In the genomic region with DNA sequence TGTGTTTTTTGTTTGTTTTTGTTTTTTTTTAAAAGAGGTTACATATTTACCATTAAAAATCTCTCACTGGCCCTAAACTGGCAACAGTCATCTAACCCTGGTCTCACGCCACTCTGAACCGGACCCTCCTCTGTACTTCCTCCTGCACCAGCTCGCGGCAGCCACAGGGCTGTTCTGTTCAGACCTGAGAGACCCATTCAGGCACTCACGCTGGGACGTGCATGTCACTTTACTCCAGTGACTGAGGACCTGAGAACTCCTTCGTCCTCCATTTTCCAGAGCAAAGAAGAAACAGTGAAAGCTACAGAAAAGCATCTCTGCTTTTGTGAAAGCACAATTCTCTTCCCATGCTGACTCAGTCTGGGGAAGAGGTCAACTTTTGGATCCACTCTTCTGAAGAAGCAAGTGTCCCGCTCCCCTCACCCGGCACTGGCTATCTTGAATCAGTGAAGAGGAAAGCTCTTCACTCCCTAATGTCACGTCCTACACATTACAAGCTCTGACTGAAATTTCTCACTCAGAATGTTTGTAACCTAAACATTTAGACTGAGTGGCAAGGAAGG, we compare ENCODE assay signal across 8 cellular contexts. TPM values are rescaled to one million over a fixed set of nuclear protein-coding genes. Genes with fewer than 3 reads are reported as not detected.
DNase-seq lines count a peak whose midpoint lies in the region; ATAC-seq, FAIRE-seq and TF ChIP-seq lines count a peak whose summit lies in the region.

No MANE protein-coding gene starts in this region.

- ATAC-seq in HG03521 (IDR thresholded peaks at IDR 0.05; ENCODE audit: unreplicated experiment) (peak; percentile 35), K562 (0 out of 3 replicates have a peak, but pooled peaks have one; percentile 30), GM21576 (IDR thresholded peaks at IDR 0.05; ENCODE audit: unreplicated experiment) (no peak)

- H3K4me2 ChIP-seq in K562 (ENCODE audit: insufficient read depth, low read length): no peak overlapping the region; the same call in 1 of the 2 replicates

- TF ChIP-seq CTCF in K562 (IDR thresholded peaks at IDR 0.05 in 2 of 3, conservative IDR thresholded peaks at IDR 0.05 in 1 of 3; ENCODE audit: insufficient read depth in 2 of 3, low read depth in 1 of 3, low read length in 3 of 3) (no peak), neural crest cell (conservative IDR thresholded peaks at IDR 0.05) (no peak)

- peaks cover 12% of the 10 kb centered on the region for H3K79me2 ChIP-seq in K562 (ENCODE audit: control insufficient read depth, insufficient read depth, low read length)

- H3K36me3 ChIP-seq in K562 (ENCODE audit: control insufficient read depth, insufficient read depth, low read length): no peaks in the 10 kb centered on the region

- H3K9ac ChIP-seq in K562 (ENCODE audit: insufficient read depth in 1 of 2, low read depth in 2 of 2, low read length in 2 of 2): peak overlapping the region in 1 of 2 experiments; percentile 81; a peak in 2 of 4 replicates

- peak overlapping the region; percentile 84 for H3K27ac Mint-ChIP-seq in activated naive CD4-positive, alpha-beta T cell treated with anti-CD3 and anti-CD28 coated beads, Interleukin-2, amount 50 U/mL, for 24 hours
- peak overlapping the region; percentile 45 for H3K27ac Mint-ChIP-seq in neural crest cell (ENCODE audit: unreplicated experiment)

- H2AFZ ChIP-seq in K562 (ENCODE audit: low read depth, low read length): no peak overlapping the region

- POLR2A ChIA-PET in K562 (lab: Yijun Ruan, JAX): interaction anchor here (0.8 kb wide), 1 partner anchor 10 kb away, joined by 3 read pairs; no protein-coding TSS in a partner anchor

- CTCF ChIA-PET in K562 (lab: Yijun Ruan, JAX; ENCODE audit: low intra/inter-chr PET ratio): no interaction called here

- H4K20me1 ChIP-seq in K562 (replicated peaks; ENCODE audit: control insufficient read depth, insufficient read depth, low read length): no peaks in the 10 kb centered on the region

- peak; percentile 11 for FAIRE-seq in K562 (lab: Jason Lieb, UNC)

- no peak for DNase-seq in activated naive CD4-positive, alpha-beta T cell (lab: John Stamatoyannopoulos, UW)
- DNase-seq in K562 (ENCODE audit: extremely low read depth in 1 of 4, low spot score in 3 of 4) (no peak), neural crest cell (ENCODE audit: low read depth, low spot score) (no peak), iPS-NIHi7 (ENCODE audit: extremely low spot score) (no peak)
- DNase-seq in stimulated activated CD8-positive, alpha-beta memory T cell treated with anti-CD3 and anti-CD28 coated beads, Interleukin-4, amount 100 ng/mL, for 48 hours: no peak

- H3K27me3 Mint-ChIP-seq in activated naive CD4-positive, alpha-beta T cell treated with anti-CD3 and anti-CD28 coated beads, Interleukin-2, amount 50 U/mL, for 24 hours: no peaks in the 10 kb centered on the region
- no peaks in the 10 kb centered on the region for H3K27me3 Mint-ChIP-seq in neural crest cell (ENCODE audit: low read depth)

- peaks cover 8% of the 10 kb centered on the region for H3K36me3 Mint-ChIP-seq in activated naive CD4-positive, alpha-beta T cell treated with anti-CD3 and anti-CD28 coated beads, Interleukin-2, amount 50 U/mL, for 24 hours
- H3K36me3 Mint-ChIP-seq in neural crest cell (ENCODE audit: low read depth): no peaks in the 10 kb centered on the region

- H3K4me3 ChIP-seq in K562: no peak overlapping the region

- no peaks in the 10 kb centered on the region for H3K9me3 ChIP-seq in K562 (replicated peaks; ENCODE audit: control insufficient read depth, insufficient read depth, low read depth, low read length)

- H3K4me1 ChIP-seq in K562 (replicated peaks in 1 of 2; ENCODE audit: control insufficient read depth in 2 of 2, insufficient read depth in 2 of 2, low read length in 2 of 2): peaks cover 4 to 17% of the 10 kb centered on the region in 2 experiments; a peak in 3 of 5 replicates

- no peak for TF ChIP-seq RAD21 in K562 (CRISPR knock-in tag; conservative IDR thresholded peaks at IDR 0.05 in 1 of 2, IDR thresholded peaks at IDR 0.05 in 1 of 2)

- no TSS peak for BruUV-seq in K562 (replicated peaks; lab: Mats Ljungman, UMichigan)

- intact Hi-C loops in K562 (cut with micrococcal nuclease): no loop called here

- no peak for TF ChIP-seq EP300 in K562 (IDR thresholded peaks at IDR 0.05; ENCODE audit: low read length)

- in situ Hi-C loops in K562 (cut with MboI): no loop called here

- TF ChIP-seq POLR2A in K562 (conservative IDR thresholded peaks at IDR 0.05): no peak

- no peaks in the 10 kb centered on the region for H3K27me3 ChIP-seq in K562 (ENCODE audit: control insufficient read depth in 2 of 2, insufficient read depth in 2 of 2, low read length in 2 of 2)

- H3K9me1 ChIP-seq in K562 (ENCODE audit: control insufficient read depth, insufficient read depth, low read length): no peaks in the 10 kb centered on the region

- no peaks in the 10 kb centered on the region for H3K9me3 Mint-ChIP-seq in activated naive CD4-positive, alpha-beta T cell treated with anti-CD3 and anti-CD28 coated beads, Interleukin-2, amount 50 U/mL, for 24 hours
- no peaks in the 10 kb centered on the region for H3K9me3 Mint-ChIP-seq in neural crest cell

- WGBS in K562 (ENCODE audit: insufficient coverage, low coverage, missing lambda C conversion rate): 71% methylated on average over 10 of the region's 10 CpGs

- no peak overlapping the region for H3K4me3 Mint-ChIP-seq in activated naive CD4-positive, alpha-beta T cell treated with anti-CD3 and anti-CD28 coated beads, Interleukin-2, amount 50 U/mL, for 24 hours
- H3K4me3 Mint-ChIP-seq in neural crest cell: no peak overlapping the region

- H3K27ac ChIP-seq in K562 (ENCODE audit: extremely low read depth, low read depth, low read length): peak overlapping the region; percentile 32; the same call in 1 of the 3 replicates

- H3K4me1 Mint-ChIP-seq in activated naive CD4-positive, alpha-beta T cell treated with anti-CD3 and anti-CD28 coated beads, Interleukin-2, amount 50 U/mL, for 24 hours: peaks cover 39% of the 10 kb centered on the region
- peaks cover 3% of the 10 kb centered on the region for H3K4me1 Mint-ChIP-seq in neural crest cell

TF ChIP-seq in K562, 482 proteins besides CTCF, POLR2A, EP300 and RAD21:
- TF ChIP-seq HLTF (IDR thresholded peaks at IDR 0.05): no peak
TF ChIP-seq in K562: peak in this region for 0.

RNA-seq across cellular contexts. Expression of a gene that starts 24.6 kb away (rescaled TPM):
- total RNA-seq in K562 (2011; cell fraction: chromatin; rRNA removed; ENCODE audit: low replicate concordance): 37.5 and 84.0 TPM in 2 replicates
- 62.2 and 72.4 TPM in 2 replicates for total RNA-seq in K562 (2011; cell fraction: nucleolus; rRNA removed)
- total RNA-seq in K562 (2011; cell fraction: nucleoplasm; rRNA removed): 47.8 and 52.1 TPM in 2 replicates
- 33.3 and 47.1 TPM in 2 replicates for total RNA-seq in K562 (2014; rRNA removed)
- 20.2 and 24.5 TPM in 2 replicates for total RNA-seq in K562 (2014; rRNA removed; fragmentation: Illumina TruSeq; extraction: Trizol)
- total RNA-seq in K562 (2015; rRNA removed; fragmentation: Illumina TruSeq; extraction: Trizol): 27.4 and 28.1 TPM in 2 replicates
- 56.8 and 63.1 TPM in 2 replicates for total RNA-seq in K562 (2021)
- polyA plus RNA-seq in K562 (2011; rRNA removed): 29.1 and 44.3 TPM in 2 replicates
- 48.2 and 59.1 TPM in 2 replicates for polyA plus RNA-seq in K562 (2011; cell fraction: cytosol; rRNA removed)
- polyA plus RNA-seq in K562 (2011; cell fraction: nucleus; rRNA removed): 112 and 122 TPM in 2 replicates
- 31.9 and 36.1 TPM in 2 replicates for polyA plus RNA-seq in K562 (2012)
- polyA plus RNA-seq in K562 (2014; fragmentation: Illumina TruSeq; extraction: Trizol): 42.6 and 48.5 TPM in 2 replicates
- polyA plus RNA-seq in K562 (2014; fragmentation: Nextera tagmentation; extraction: Ambion mirVana): 10 to 100 TPM; 44.4 to 65.9 TPM
- 36.6 and 44.9 TPM in 2 replicates for polyA plus RNA-seq in K562 (2014; rRNA removed)
- 14.8 and 17.3 TPM in 2 replicates for polyA minus RNA-seq in K562 (2011; rRNA and poly(A)+ RNA removed)
- polyA minus RNA-seq in K562 (2011; cell fraction: cytosol; rRNA and poly(A)+ RNA removed): 17.0 and 18.8 TPM in 2 replicates
- polyA minus RNA-seq in K562 (2011; cell fraction: nucleus; rRNA and poly(A)+ RNA removed): 22.3 and 29.7 TPM in 2 replicates
- 29.0 and 29.2 TPM in 2 replicates for total RNA-seq in neural crest cell
